Comparison of ENCODE assay signal across 1 cellular context in the genomic region with DNA sequence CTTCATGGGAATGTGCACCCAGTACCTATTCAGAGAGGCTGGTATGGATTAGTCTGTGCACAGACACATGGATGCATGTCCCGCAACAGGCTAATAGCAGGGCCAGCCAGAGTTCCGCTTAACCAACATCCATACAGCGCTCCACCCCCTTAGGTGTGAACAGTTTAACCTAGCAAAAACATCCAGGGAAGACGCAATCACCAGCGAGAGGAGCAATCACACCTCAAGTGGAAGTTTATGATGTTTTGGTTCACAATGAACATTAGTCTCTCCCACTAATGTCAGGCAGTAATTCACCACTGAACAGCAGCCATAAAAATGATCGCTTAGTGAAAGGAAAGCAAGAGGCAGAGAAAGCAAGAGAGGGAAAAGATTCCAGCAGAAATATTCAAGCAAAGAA.
TF ChIP-seq lines count a peak whose summit lies in the region.

No MANE protein-coding gene starts in this region.

TF ChIP-seq in HEK293, 187 proteins besides CTCF, POLR2A, EP300 and RAD21 (continued from another document and continues in another):
- TF ChIP-seq, protein P1, sequence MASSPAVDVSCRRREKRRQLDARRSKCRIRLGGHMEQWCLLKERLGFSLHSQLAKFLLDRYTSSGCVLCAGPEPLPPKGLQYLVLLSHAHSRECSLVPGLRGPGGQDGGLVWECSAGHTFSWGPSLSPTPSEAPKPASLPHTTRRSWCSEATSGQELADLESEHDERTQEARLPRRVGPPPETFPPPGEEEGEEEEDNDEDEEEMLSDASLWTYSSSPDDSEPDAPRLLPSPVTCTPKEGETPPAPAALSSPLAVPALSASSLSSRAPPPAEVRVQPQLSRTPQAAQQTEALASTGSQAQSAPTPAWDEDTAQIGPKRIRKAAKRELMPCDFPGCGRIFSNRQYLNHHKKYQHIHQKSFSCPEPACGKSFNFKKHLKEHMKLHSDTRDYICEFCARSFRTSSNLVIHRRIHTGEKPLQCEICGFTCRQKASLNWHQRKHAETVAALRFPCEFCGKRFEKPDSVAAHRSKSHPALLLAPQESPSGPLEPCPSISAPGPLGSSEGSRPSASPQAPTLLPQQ (tag by site-specific recombination; IDR thresholded peaks at IDR 0.05) = no peak
- TF ChIP-seq ZNF239 (tag by site-specific recombination; IDR thresholded peaks at IDR 0.05) = no peak
- TF ChIP-seq ZNF610 (tag by site-specific recombination; IDR thresholded peaks at IDR 0.05; ENCODE audit: borderline replicate concordance) = peak; percentile 92
- TF ChIP-seq ZNF791 (tag by site-specific recombination; IDR thresholded peaks at IDR 0.05) = no peak
- no peak for TF ChIP-seq ZNF174 (tag by site-specific recombination; IDR thresholded peaks at IDR 0.05)
- no peak for TF ChIP-seq KLF16 (tag by site-specific recombination; IDR thresholded peaks at IDR 0.05)
- TF ChIP-seq ZNF843 (tag by site-specific recombination; IDR thresholded peaks at IDR 0.05) = peak; percentile 99
- no peak for TF ChIP-seq ZNF23 (tag by site-specific recombination; IDR thresholded peaks at IDR 0.05; ENCODE audit: borderline replicate concordance)
- TF ChIP-seq ZNF521 (tag by site-specific recombination; IDR thresholded peaks at IDR 0.05) = no peak
- no peak for TF ChIP-seq TCF7L2 (IDR thresholded peaks at IDR 0.05; ENCODE audit: borderline replicate concordance, low read depth, low read length)
- no peak for TF ChIP-seq ZSCAN16 (tag by site-specific recombination; IDR thresholded peaks at IDR 0.05)
- no peak for TF ChIP-seq KLF8 (tag by site-specific recombination; IDR thresholded peaks at IDR 0.05)
- TF ChIP-seq ZNF354C (tag by site-specific recombination; IDR thresholded peaks at IDR 0.05; ENCODE audit: borderline replicate concordance, low read depth) = no peak
- peak; percentile 76 for TF ChIP-seq IKZF3 (tag by site-specific recombination; IDR thresholded peaks at IDR 0.05)
- peak; percentile 96 for TF ChIP-seq SP7 (tag by site-specific recombination; IDR thresholded peaks at IDR 0.05)
- TF ChIP-seq ZNF677 (tag by site-specific recombination; IDR thresholded peaks at IDR 0.05) = no peak
- TF ChIP-seq, protein P2, sequence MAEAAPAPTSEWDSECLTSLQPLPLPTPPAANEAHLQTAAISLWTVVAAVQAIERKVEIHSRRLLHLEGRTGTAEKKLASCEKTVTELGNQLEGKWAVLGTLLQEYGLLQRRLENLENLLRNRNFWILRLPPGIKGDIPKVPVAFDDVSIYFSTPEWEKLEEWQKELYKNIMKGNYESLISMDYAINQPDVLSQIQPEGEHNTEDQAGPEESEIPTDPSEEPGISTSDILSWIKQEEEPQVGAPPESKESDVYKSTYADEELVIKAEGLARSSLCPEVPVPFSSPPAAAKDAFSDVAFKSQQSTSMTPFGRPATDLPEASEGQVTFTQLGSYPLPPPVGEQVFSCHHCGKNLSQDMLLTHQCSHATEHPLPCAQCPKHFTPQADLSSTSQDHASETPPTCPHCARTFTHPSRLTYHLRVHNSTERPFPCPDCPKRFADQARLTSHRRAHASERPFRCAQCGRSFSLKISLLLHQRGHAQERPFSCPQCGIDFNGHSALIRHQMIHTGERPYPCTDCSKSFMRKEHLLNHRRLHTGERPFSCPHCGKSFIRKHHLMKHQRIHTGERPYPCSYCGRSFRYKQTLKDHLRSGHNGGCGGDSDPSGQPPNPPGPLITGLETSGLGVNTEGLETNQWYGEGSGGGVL (tag by site-specific recombination; IDR thresholded peaks at IDR 0.05) = no peak
- TF ChIP-seq ZBTB1 (tag by site-specific recombination; IDR thresholded peaks at IDR 0.05) = peak; percentile 94
- TF ChIP-seq ZNF132 (tag by site-specific recombination; IDR thresholded peaks at IDR 0.05; ENCODE audit: borderline replicate concordance) = no peak
- TF ChIP-seq, protein P3, sequence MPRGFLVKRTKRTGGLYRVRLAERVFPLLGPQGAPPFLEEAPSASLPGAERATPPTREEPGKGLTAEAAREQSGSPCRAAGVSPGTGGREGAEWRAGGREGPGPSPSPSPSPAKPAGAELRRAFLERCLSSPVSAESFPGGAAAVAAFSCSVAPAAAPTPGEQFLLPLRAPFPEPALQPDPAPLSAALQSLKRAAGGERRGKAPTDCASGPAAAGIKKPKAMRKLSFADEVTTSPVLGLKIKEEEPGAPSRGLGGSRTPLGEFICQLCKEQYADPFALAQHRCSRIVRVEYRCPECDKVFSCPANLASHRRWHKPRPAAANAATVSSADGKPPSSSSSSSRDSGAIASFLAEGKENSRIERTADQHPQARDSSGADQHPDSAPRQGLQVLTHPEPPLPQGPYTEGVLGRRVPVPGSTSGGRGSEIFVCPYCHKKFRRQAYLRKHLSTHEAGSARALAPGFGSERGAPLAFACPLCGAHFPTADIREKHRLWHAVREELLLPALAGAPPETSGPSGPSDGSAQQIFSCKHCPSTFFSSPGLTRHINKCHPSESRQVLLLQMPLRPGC (tag by site-specific recombination; IDR thresholded peaks at IDR 0.05) = peak; percentile 91
- TF ChIP-seq SETDB1 (IDR thresholded peaks at IDR 0.05; ENCODE audit: insufficient read length, low read length) = no peak
- TF ChIP-seq ZNF600 (tag by site-specific recombination; IDR thresholded peaks at IDR 0.05) = peak; percentile 62
- TF ChIP-seq ZNF76 (tag by site-specific recombination; IDR thresholded peaks at IDR 0.05; ENCODE audit: borderline replicate concordance, low read depth) = peak; percentile 32; the same call in 1 of the 2 replicates
- no peak for TF ChIP-seq ZNF157 (tag by site-specific recombination; IDR thresholded peaks at IDR 0.05)
- peak; percentile 100 for TF ChIP-seq FEZF1 (tag by site-specific recombination; IDR thresholded peaks at IDR 0.05)
- no peak for TF ChIP-seq ZNF302 (tag by site-specific recombination; IDR thresholded peaks at IDR 0.05; ENCODE audit: low read depth)
- peak; percentile 90 for TF ChIP-seq ZNF561 (tag by site-specific recombination; IDR thresholded peaks at IDR 0.05; ENCODE audit: borderline replicate concordance)
- no peak for TF ChIP-seq RBAK (tag by site-specific recombination; IDR thresholded peaks at IDR 0.05)
- TF ChIP-seq, protein P4, sequence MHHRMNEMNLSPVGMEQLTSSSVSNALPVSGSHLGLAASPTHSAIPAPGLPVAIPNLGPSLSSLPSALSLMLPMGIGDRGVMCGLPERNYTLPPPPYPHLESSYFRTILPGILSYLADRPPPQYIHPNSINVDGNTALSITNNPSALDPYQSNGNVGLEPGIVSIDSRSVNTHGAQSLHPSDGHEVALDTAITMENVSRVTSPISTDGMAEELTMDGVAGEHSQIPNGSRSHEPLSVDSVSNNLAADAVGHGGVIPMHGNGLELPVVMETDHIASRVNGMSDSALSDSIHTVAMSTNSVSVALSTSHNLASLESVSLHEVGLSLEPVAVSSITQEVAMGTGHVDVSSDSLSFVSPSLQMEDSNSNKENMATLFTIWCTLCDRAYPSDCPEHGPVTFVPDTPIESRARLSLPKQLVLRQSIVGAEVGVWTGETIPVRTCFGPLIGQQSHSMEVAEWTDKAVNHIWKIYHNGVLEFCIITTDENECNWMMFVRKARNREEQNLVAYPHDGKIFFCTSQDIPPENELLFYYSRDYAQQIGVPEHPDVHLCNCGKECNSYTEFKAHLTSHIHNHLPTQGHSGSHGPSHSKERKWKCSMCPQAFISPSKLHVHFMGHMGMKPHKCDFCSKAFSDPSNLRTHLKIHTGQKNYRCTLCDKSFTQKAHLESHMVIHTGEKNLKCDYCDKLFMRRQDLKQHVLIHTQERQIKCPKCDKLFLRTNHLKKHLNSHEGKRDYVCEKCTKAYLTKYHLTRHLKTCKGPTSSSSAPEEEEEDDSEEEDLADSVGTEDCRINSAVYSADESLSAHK (tag by site-specific recombination; IDR thresholded peaks at IDR 0.05) = peak; percentile 96
- TF ChIP-seq, protein P5, sequence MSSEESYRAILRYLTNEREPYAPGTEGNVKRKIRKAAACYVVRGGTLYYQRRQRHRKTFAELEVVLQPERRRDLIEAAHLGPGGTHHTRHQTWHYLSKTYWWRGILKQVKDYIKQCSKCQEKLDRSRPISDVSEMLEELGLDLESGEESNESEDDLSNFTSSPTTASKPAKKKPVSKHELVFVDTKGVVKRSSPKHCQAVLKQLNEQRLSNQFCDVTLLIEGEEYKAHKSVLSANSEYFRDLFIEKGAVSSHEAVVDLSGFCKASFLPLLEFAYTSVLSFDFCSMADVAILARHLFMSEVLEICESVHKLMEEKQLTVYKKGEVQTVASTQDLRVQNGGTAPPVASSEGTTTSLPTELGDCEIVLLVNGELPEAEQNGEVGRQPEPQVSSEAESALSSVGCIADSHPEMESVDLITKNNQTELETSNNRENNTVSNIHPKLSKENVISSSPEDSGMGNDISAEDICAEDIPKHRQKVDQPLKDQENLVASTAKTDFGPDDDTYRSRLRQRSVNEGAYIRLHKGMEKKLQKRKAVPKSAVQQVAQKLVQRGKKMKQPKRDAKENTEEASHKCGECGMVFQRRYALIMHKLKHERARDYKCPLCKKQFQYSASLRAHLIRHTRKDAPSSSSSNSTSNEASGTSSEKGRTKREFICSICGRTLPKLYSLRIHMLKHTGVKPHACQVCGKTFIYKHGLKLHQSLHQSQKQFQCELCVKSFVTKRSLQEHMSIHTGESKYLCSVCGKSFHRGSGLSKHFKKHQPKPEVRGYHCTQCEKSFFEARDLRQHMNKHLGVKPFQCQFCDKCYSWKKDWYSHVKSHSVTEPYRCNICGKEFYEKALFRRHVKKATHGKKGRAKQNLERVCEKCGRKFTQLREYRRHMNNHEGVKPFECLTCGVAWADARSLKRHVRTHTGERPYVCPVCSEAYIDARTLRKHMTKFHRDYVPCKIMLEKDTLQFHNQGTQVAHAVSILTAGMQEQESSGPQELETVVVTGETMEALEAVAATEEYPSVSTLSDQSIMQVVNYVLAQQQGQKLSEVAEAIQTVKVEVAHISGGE (tag by site-specific recombination; conservative IDR thresholded peaks at IDR 0.05; ENCODE audit: low read depth) = no peak
- TF ChIP-seq, protein P6, sequence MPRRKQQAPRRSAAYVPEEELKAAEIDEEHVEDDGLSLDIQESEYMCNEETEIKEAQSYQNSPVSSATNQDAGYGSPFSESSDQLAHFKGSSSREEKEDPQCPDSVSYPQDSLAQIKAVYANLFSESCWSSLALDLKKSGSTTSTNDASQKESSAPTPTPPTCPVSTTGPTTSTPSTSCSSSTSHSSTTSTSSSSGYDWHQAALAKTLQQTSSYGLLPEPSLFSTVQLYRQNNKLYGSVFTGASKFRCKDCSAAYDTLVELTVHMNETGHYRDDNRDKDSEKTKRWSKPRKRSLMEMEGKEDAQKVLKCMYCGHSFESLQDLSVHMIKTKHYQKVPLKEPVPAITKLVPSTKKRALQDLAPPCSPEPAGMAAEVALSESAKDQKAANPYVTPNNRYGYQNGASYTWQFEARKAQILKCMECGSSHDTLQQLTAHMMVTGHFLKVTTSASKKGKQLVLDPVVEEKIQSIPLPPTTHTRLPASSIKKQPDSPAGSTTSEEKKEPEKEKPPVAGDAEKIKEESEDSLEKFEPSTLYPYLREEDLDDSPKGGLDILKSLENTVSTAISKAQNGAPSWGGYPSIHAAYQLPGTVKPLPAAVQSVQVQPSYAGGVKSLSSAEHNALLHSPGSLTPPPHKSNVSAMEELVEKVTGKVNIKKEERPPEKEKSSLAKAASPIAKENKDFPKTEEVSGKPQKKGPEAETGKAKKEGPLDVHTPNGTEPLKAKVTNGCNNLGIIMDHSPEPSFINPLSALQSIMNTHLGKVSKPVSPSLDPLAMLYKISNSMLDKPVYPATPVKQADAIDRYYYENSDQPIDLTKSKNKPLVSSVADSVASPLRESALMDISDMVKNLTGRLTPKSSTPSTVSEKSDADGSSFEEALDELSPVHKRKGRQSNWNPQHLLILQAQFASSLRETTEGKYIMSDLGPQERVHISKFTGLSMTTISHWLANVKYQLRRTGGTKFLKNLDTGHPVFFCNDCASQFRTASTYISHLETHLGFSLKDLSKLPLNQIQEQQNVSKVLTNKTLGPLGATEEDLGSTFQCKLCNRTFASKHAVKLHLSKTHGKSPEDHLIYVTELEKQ (tag by site-specific recombination; IDR thresholded peaks at IDR 0.05; ENCODE audit: borderline replicate concordance) = peak; percentile 87
- TF ChIP-seq ZNF501 (tag by site-specific recombination; IDR thresholded peaks at IDR 0.05) = peak; percentile 64; the same call in 1 of the 2 replicates
- peak; percentile 21; the same call in 1 of the 2 replicates for TF ChIP-seq ZNF394 (tag by site-specific recombination; IDR thresholded peaks at IDR 0.05; ENCODE audit: borderline replicate concordance)
- TF ChIP-seq HOXC10 (CRISPR knock-in tag; IDR thresholded peaks at IDR 0.05) = no peak
- TF ChIP-seq ZNF670 (tag by site-specific recombination; IDR thresholded peaks at IDR 0.05; ENCODE audit: low read depth) = no peak
- no peak for TF ChIP-seq BCL11B (tag by site-specific recombination; IDR thresholded peaks at IDR 0.05; ENCODE audit: low read depth)
- TF ChIP-seq ZNF133 (tag by site-specific recombination; IDR thresholded peaks at IDR 0.05) = no peak
- TF ChIP-seq ZNF785 (tag by site-specific recombination; IDR thresholded peaks at IDR 0.05) = no peak
- TF ChIP-seq, protein P7, sequence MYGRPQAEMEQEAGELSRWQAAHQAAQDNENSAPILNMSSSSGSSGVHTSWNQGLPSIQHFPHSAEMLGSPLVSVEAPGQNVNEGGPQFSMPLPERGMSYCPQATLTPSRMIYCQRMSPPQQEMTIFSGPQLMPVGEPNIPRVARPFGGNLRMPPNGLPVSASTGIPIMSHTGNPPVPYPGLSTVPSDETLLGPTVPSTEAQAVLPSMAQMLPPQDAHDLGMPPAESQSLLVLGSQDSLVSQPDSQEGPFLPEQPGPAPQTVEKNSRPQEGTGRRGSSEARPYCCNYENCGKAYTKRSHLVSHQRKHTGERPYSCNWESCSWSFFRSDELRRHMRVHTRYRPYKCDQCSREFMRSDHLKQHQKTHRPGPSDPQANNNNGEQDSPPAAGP (tag by site-specific recombination; IDR thresholded peaks at IDR 0.05) = peak; percentile 99
- TF ChIP-seq, protein P8, sequence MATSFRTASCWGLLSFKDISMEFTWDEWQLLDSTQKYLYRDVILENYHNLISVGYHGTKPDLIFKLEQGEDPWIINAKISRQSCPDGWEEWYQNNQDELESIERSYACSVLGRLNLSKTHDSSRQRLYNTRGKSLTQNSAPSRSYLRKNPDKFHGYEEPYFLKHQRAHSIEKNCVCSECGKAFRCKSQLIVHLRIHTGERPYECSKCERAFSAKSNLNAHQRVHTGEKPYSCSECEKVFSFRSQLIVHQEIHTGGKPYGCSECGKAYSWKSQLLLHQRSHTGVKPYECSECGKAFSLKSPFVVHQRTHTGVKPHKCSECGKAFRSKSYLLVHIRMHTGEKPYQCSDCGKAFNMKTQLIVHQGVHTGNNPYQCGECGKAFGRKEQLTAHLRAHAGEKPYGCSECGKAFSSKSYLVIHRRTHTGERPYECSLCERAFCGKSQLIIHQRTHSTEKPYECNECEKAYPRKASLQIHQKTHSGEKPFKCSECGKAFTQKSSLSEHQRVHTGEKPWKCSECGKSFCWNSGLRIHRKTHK (tag by site-specific recombination; IDR thresholded peaks at IDR 0.05) = no peak
- TF ChIP-seq ZNF549 (tag by site-specific recombination; IDR thresholded peaks at IDR 0.05) = no peak
- peak; percentile 71 for TF ChIP-seq ZNF629 (tag by site-specific recombination; IDR thresholded peaks at IDR 0.05)
- no peak for TF ChIP-seq ZNF747 (tag by site-specific recombination; IDR thresholded peaks at IDR 0.05)
- TF ChIP-seq, protein P9, sequence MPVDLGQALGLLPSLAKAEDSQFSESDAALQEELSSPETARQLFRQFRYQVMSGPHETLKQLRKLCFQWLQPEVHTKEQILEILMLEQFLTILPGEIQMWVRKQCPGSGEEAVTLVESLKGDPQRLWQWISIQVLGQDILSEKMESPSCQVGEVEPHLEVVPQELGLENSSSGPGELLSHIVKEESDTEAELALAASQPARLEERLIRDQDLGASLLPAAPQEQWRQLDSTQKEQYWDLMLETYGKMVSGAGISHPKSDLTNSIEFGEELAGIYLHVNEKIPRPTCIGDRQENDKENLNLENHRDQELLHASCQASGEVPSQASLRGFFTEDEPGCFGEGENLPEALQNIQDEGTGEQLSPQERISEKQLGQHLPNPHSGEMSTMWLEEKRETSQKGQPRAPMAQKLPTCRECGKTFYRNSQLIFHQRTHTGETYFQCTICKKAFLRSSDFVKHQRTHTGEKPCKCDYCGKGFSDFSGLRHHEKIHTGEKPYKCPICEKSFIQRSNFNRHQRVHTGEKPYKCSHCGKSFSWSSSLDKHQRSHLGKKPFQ (tag by site-specific recombination; IDR thresholded peaks at IDR 0.05) = peak; percentile 100
